Comparison of ENCODE assay signal across 27 cellular contexts in genomic region chr4:137694138-137694537, GRCh38.
DNase-seq lines count a peak whose midpoint lies in the region; ATAC-seq and TF ChIP-seq lines count a peak whose summit lies in the region.
"Had no signal": no experiment of that assay in that cellular context is flagged by ENCODE, and none has a peak within 500 bp of the region (broad histone marks: within the 10 kb centered on the region; RNA-seq: fewer than 3 reads in every experiment).

No MANE protein-coding gene starts in this region.

- TF ChIP-seq POLR2A in IMR-90 (IDR thresholded peaks at IDR 0.05; ENCODE audit: low read depth, low read length), result no peak

- no peak overlapping the region for H4K91ac ChIP-seq in IMR-90 (ENCODE audit: insufficient read depth, low read depth, low read length)

- no CpG with 5 or more reads among the region's 1 CpG for WGBS in IMR-90 (ENCODE audit: extremely low coverage in 2 of 2, insufficient read length in 1 of 2), 2 experiments

- H2AK9ac ChIP-seq in IMR-90 (replicated peaks; ENCODE audit: low read depth, low read length, poor library complexity), result no peak overlapping the region

- no peak overlapping the region for H3K56ac ChIP-seq in IMR-90 (ENCODE audit: extremely low read depth, insufficient read depth, low read length)

- BruUV-seq in IMR-90 (replicated peaks; lab: Mats Ljungman, UMichigan), result no TSS peak

- H4K20me1 ChIP-seq in IMR-90 (ENCODE audit: insufficient read depth, low read length), result no peaks in the 10 kb centered on the region

- no peaks in the 10 kb centered on the region; the same call in 1 of the 2 replicates for H3K4me1 ChIP-seq in IMR-90 (ENCODE audit: control insufficient read depth, insufficient read depth, low read length)
- H3K4me1 ChIP-seq in left ventricle myocardium inferior, result peaks cover 4% of the 10 kb centered on the region
- peaks cover 10 to 42% of the 10 kb centered on the region in 2 donors for H3K4me1 ChIP-seq in thoracic aorta (ENCODE audit: control insufficient read depth in 1 of 2, low read depth in 2 of 2)
- H3K4me1 ChIP-seq: pancreas, uterus had no signal

- DNase-seq in IMR-90, result no peak
- no peak for DNase-seq in chondrocyte (ENCODE audit: low spot score)
- peak; percentile 37 for DNase-seq in left ventricle myocardium inferior
- DNase-seq in thoracic aorta (ENCODE audit: low spot score), result no peak
- no peak for DNase-seq in NCI-H748 treated with DMSO at 0.1 percent for 48 hours (lab: John Stamatoyannopoulos, UW)
- DNase-seq in ecto neural progenitor cell (ENCODE audit: low spot score), result no peak
- no peak for DNase-seq in inferior parietal cortex (ENCODE audit: extremely low spot score)
- DNase-seq: activated B cell treated with CpG ODN at 0.5 μM for 24 hours; activated CD4-positive, alpha-beta memory T cell treated with anti-CD3 and anti-CD28 coated beads for 36 hours; activated gamma-delta T cell treated with Interleukin-2 at 50 U/mL for 16 hours; activated T-cell treated with anti-CD3 and anti-CD28 coated beads for 4 hours; CD4-positive, alpha-beta memory T cell; DMS153; effector CD8-positive, alpha-beta T cell; GF-D8; natural killer cell; NCI-H1694 treated with DMSO at 0.1 percent for 48 hours; NCI-H2227 treated with DMSO at 0.1 percent for 48 hours; NCI-H774; pancreas; sigmoid colon; T-helper 9 cell had no signal

- CTCF ChIA-PET in IMR-90 (lab: Yijun Ruan, JAX), result no interaction called here

- H3K27ac Mint-ChIP-seq in chondrocyte (ENCODE audit: unreplicated experiment), result peak overlapping the region; percentile 85
- H3K27ac Mint-ChIP-seq: activated B cell treated with CpG ODN at 0.5 μM for 24 hours; activated CD4-positive, alpha-beta memory T cell treated with anti-CD3 and anti-CD28 coated beads for 36 hours; CD4-positive, alpha-beta memory T cell; mesothelial cell of epicardium; natural killer cell had no signal

- H2BK120ac ChIP-seq in IMR-90 (ENCODE audit: low read depth, low read length), result no peak overlapping the region

- H3K9me1 ChIP-seq in IMR-90 (ENCODE audit: insufficient read depth, low read length), result no peaks in the 10 kb centered on the region; the same call in 1 of the 2 replicates

- no peak overlapping the region for H3K14ac ChIP-seq in IMR-90 (replicated peaks; ENCODE audit: low read depth, low read length)

- H3K79me1 ChIP-seq in IMR-90 (ENCODE audit: low read depth in 1 of 2, low read length in 2 of 2), result no peaks in the 10 kb centered on the region

- peaks cover 6% of the 10 kb centered on the region for H3K9me3 Mint-ChIP-seq in chondrocyte (ENCODE audit: low read depth)
- H3K9me3 Mint-ChIP-seq: activated B cell treated with CpG ODN at 0.5 μM for 24 hours had no signal

- H3K27me3 ChIP-seq in IMR-90 (ENCODE audit: control insufficient read depth, insufficient read depth, low read length), result no peaks in the 10 kb centered on the region
- H3K27me3 ChIP-seq in left ventricle myocardium inferior (ENCODE audit: low read depth), result no peaks in the 10 kb centered on the region
- no peaks in the 10 kb centered on the region for H3K27me3 ChIP-seq in thoracic aorta (replicated peaks; ENCODE audit: insufficient read depth)
- H3K27me3 ChIP-seq: pancreas, sigmoid colon, uterus had no signal

- H3K9ac ChIP-seq in IMR-90 (ENCODE audit: low read depth, low read length), result no peak overlapping the region

- dilution Hi-C loops in IMR-90 (cut with HindIII; ENCODE audit: low sequenced_read_pairs, unreplicated experiment), result no loop called here

- H3K36me3 Mint-ChIP-seq in chondrocyte (ENCODE audit: low read depth), result no peaks in the 10 kb centered on the region
- H3K36me3 Mint-ChIP-seq: activated CD4-positive, alpha-beta memory T cell treated with anti-CD3 and anti-CD28 coated beads for 36 hours; CD4-positive, alpha-beta memory T cell; natural killer cell had no signal

- no peak overlapping the region for H2BK15ac ChIP-seq in IMR-90 (ENCODE audit: low read depth, low read length)

- H3K27ac ChIP-seq in IMR-90 (ENCODE audit: insufficient read depth, low read length) (no peak overlapping the region; the same call in 1 of the 2 replicates), left ventricle myocardium inferior (replicated peaks) (no peak overlapping the region), thoracic aorta (peak overlapping the region; percentile 45 to 58)
- H3K27ac ChIP-seq: pancreas, RWPE1 had no signal

- ATAC-seq in IMR-90 (ENCODE audit: low read depth) (peak; percentile 48), thoracic aorta (ENCODE audit: insufficient number of reproducible peaks, low FRiP score, low read depth) (peak; percentile 71)
- ATAC-seq: HCT116, natural killer cell, pancreas had no signal

- H4K5ac ChIP-seq in IMR-90 (ENCODE audit: low read depth, low read length), result no peak overlapping the region

- TF ChIP-seq RAD21 in IMR-90 (IDR thresholded peaks at IDR 0.05; ENCODE audit: low read length), result no peak

- H2BK20ac ChIP-seq in IMR-90 (ENCODE audit: low read depth, low read length), result no peak overlapping the region; the same call in 1 of the 2 replicates

- H3K18ac ChIP-seq in IMR-90 (ENCODE audit: low read depth, low read length), result peak overlapping the region; percentile 50; the same call in 1 of the 2 replicates

- H3K36me3 ChIP-seq in IMR-90 (ENCODE audit: control insufficient read depth, insufficient read depth, low read length), result no peaks in the 10 kb centered on the region
- no peaks in the 10 kb centered on the region for H3K36me3 ChIP-seq in left ventricle myocardium inferior
- no peaks in the 10 kb centered on the region for H3K36me3 ChIP-seq in thoracic aorta
- H3K36me3 ChIP-seq: pancreas, sigmoid colon, uterus had no signal

- intact Hi-C loops in IMR-90 (cut with micrococcal nuclease), result no loop called here
- intact Hi-C loops in left ventricle myocardium inferior (cut with micrococcal nuclease), result no loop called here

- H3K4ac ChIP-seq in IMR-90 (ENCODE audit: low read depth, low read length), result no peak overlapping the region

- H2BK5ac ChIP-seq in IMR-90 (ENCODE audit: low read depth, low read length, poor library complexity, severe bottlenecking), result no peak overlapping the region

- peaks cover 25% of the 10 kb centered on the region for H3K4me1 Mint-ChIP-seq in chondrocyte (ENCODE audit: low read depth)
- H3K4me1 Mint-ChIP-seq: activated B cell treated with CpG ODN at 0.5 μM for 24 hours; CD4-positive, alpha-beta memory T cell; central memory CD8-positive, alpha-beta T cell; natural killer cell had no signal

- H3K23ac ChIP-seq in IMR-90 (ENCODE audit: low read depth, low read length), result no peak overlapping the region

- no peak overlapping the region for H3K4me3 Mint-ChIP-seq in chondrocyte (ENCODE audit: unreplicated experiment)
- H3K4me3 Mint-ChIP-seq: activated B cell treated with CpG ODN at 0.5 μM for 24 hours; activated CD4-positive, alpha-beta memory T cell treated with anti-CD3 and anti-CD28 coated beads for 36 hours; CD4-positive, alpha-beta memory T cell; central memory CD8-positive, alpha-beta T cell; mesothelial cell of epicardium; natural killer cell had no signal

- no peak overlapping the region for H2AFZ ChIP-seq in IMR-90 (replicated peaks; ENCODE audit: low read length, poor library complexity)

- TF ChIP-seq CTCF in IMR-90 (conservative IDR thresholded peaks at IDR 0.05; ENCODE audit: low read depth, low read length), result no peak
- no peak for TF ChIP-seq CTCF in chondrocyte (IDR thresholded peaks at IDR 0.05)
- no peak for TF ChIP-seq CTCF in left ventricle myocardium inferior (IDR thresholded peaks at IDR 0.05; ENCODE audit: borderline replicate concordance)
- TF ChIP-seq CTCF in thoracic aorta (IDR thresholded peaks at IDR 0.05), result no peak

- no peak overlapping the region for H4K8ac ChIP-seq in IMR-90 (ENCODE audit: low read depth in 2 of 2, low read length in 2 of 2)

- POLR2A ChIA-PET in IMR-90 (lab: Charles Lee; ENCODE audit: unreplicated experiment), result interaction anchor here (0.6 kb wide), 1 partner anchor 167 kb away, joined by 7 read pairs; no protein-coding TSS in a partner anchor

- H2AK5ac ChIP-seq in IMR-90 (ENCODE audit: low read depth, low read length), result no peak overlapping the region

- H3K27me3 Mint-ChIP-seq in chondrocyte (ENCODE audit: low read depth), result no peaks in the 10 kb centered on the region
- H3K27me3 Mint-ChIP-seq: activated B cell treated with CpG ODN at 0.5 μM for 24 hours; activated CD4-positive, alpha-beta memory T cell treated with anti-CD3 and anti-CD28 coated beads for 36 hours; CD4-positive, alpha-beta memory T cell; central memory CD8-positive, alpha-beta T cell had no signal

- H3K4me3 ChIP-seq in IMR-90 (ENCODE audit: insufficient read depth, low read depth, low read length), result no peak overlapping the region
- H3K4me3 ChIP-seq in left ventricle myocardium inferior, result no peak overlapping the region
- H3K4me3 ChIP-seq in thoracic aorta, result peak overlapping the region; percentile 43
- H3K4me3 ChIP-seq: pancreas, sigmoid colon, uterus had no signal

- in situ Hi-C loops in IMR-90 (cut with MboI; ENCODE audit: low sequenced_read_pairs), result no loop called here

- no peaks in the 10 kb centered on the region for H3K9me3 ChIP-seq in IMR-90 (ENCODE audit: control insufficient read depth, insufficient read depth, low read length)
- H3K9me3 ChIP-seq in left ventricle myocardium inferior (replicated peaks), result no peaks in the 10 kb centered on the region
- no peaks in the 10 kb centered on the region for H3K9me3 ChIP-seq in thoracic aorta
- H3K9me3 ChIP-seq: pancreas, sigmoid colon, uterus had no signal

- H3K4me2 ChIP-seq in IMR-90 (ENCODE audit: low read depth, low read length), result no peak overlapping the region

TF ChIP-seq in IMR-90, 13 proteins besides CTCF, POLR2A, EP300 and RAD21:
- no peak for TF ChIP-seq RCOR1 (IDR thresholded peaks at IDR 0.05; ENCODE audit: insufficient replicate concordance, low read length)
- no peak for TF ChIP-seq CHD1 (IDR thresholded peaks at IDR 0.05; ENCODE audit: low read depth, low read length)
- TF ChIP-seq BHLHE40 (IDR thresholded peaks at IDR 0.05; ENCODE audit: low read depth, low read length), result no peak
- TF ChIP-seq RFX5 (IDR thresholded peaks at IDR 0.05; ENCODE audit: low read depth, low read length), result no peak
- no peak for TF ChIP-seq MXI1 (IDR thresholded peaks at IDR 0.05; ENCODE audit: borderline replicate concordance, low read depth, low read length)

Comparison
In these comparisons a context has a peak if more than half of its experiments do, and no peak if none do; other contexts are left out.
1. H3K27ac ChIP-seq: peak in thoracic aorta (2 of 2); none in IMR-90 (single experiment) and left ventricle myocardium inferior (single experiment).